In the genomic region with DNA sequence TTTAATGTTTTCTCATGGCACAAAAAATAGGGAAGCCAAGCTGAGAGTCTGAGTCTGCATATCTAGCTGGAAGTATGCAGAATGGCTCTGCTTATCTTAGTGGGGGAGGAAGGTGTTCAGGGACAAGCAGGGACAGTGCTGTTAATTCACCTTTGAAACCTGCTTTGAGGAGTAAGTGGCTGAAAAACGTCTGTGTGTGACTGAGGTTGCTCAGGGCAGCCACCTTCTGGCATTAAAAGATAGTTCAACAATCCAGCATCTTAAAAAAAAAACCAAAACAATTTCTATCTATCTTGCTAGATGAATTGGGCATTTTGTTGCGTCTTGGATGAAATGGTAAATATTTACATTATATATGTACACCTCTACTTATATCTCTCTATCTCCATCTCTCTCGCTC, we compare ENCODE assay signal across 8 cellular contexts. TPM values are rescaled to one million over a fixed set of nuclear protein-coding genes. Genes with fewer than 3 reads are reported as not detected.
DNase-seq lines count a peak whose midpoint lies in the region; ATAC-seq, FAIRE-seq and TF ChIP-seq lines count a peak whose summit lies in the region.
"Had no signal": no experiment of that assay in that cellular context is flagged by ENCODE, and none has a peak within 500 bp of the region (broad histone marks: within the 10 kb centered on the region; RNA-seq: fewer than 3 reads in every experiment).

No MANE protein-coding gene starts in this region.

- no peak for FAIRE-seq in astrocyte (lab: Jason Lieb, UNC)

- H3K9me3 ChIP-seq in Loucy (ENCODE audit: insufficient read depth, low read depth, low read length) = no peaks in the 10 kb centered on the region
- H3K9me3 ChIP-seq in astrocyte (ENCODE audit: insufficient read depth, low read depth, low read length) = peaks cover 3% of the 10 kb centered on the region

- no peak overlapping the region for H4K8ac ChIP-seq in mesendoderm (ENCODE audit: low read depth, low read length)

- H2AK5ac ChIP-seq in mesendoderm (ENCODE audit: low read length) = no peak overlapping the region

- no peaks in the 10 kb centered on the region for H3K79me1 ChIP-seq in mesendoderm (ENCODE audit: low read length)

- no peak overlapping the region for H3K56ac ChIP-seq in mesendoderm (ENCODE audit: low read length)

- no peaks in the 10 kb centered on the region for H3K79me2 ChIP-seq in Loucy (ENCODE audit: insufficient read depth, low read length)
- H3K79me2 ChIP-seq in astrocyte (ENCODE audit: insufficient read depth, low read length) = no peaks in the 10 kb centered on the region
- H3K79me2 ChIP-seq in mesendoderm (ENCODE audit: control insufficient read depth, insufficient read depth, low read length) = no peaks in the 10 kb centered on the region

- H2BK5ac ChIP-seq in mesendoderm (ENCODE audit: low read length) = no peak overlapping the region

- H4K5ac ChIP-seq in mesendoderm (ENCODE audit: low read length) = no peak overlapping the region

- no peak overlapping the region for H3K4me3 Mint-ChIP-seq in astrocyte (ENCODE audit: unreplicated experiment)
- H3K4me3 Mint-ChIP-seq in activated CD4-positive, alpha-beta memory T cell treated with anti-CD3 and anti-CD28 coated beads, Interleukin-2, amount 10 ng/mL, durations not matched to agents 7 days and 5 days = no peak overlapping the region

- peaks cover 4% of the 10 kb centered on the region for H3K4me1 Mint-ChIP-seq in astrocyte (ENCODE audit: low read depth, unreplicated experiment)
- peaks cover 6% of the 10 kb centered on the region for H3K4me1 Mint-ChIP-seq in activated CD4-positive, alpha-beta memory T cell treated with anti-CD3 and anti-CD28 coated beads, Interleukin-2, amount 10 ng/mL, durations not matched to agents 7 days and 5 days

- H3K36me3 ChIP-seq in GM06990 (ENCODE audit: control insufficient read depth, insufficient read depth, low read length) = no peaks in the 10 kb centered on the region
- no peaks in the 10 kb centered on the region for H3K36me3 ChIP-seq in Loucy (ENCODE audit: insufficient read depth, low read length)
- no peaks in the 10 kb centered on the region for H3K36me3 ChIP-seq in astrocyte (ENCODE audit: insufficient read depth, low read length)
- H3K36me3 ChIP-seq in mesendoderm (ENCODE audit: control insufficient read depth, insufficient read depth, low read length) = no peaks in the 10 kb centered on the region

- H3K27me3 ChIP-seq in GM06990 (replicated peaks; ENCODE audit: control insufficient read depth, insufficient read depth, low read length) (no peaks in the 10 kb centered on the region), Loucy (ENCODE audit: insufficient read depth, low read length, poor library complexity, severe bottlenecking) (no peaks in the 10 kb centered on the region), astrocyte (ENCODE audit: insufficient read depth, low read length) (peaks cover 28% of the 10 kb centered on the region), mesendoderm (ENCODE audit: insufficient read depth, low read length, poor library complexity) (no peaks in the 10 kb centered on the region)

- CTCF ChIA-PET in activated CD4-positive, alpha-beta memory T cell treated with anti-CD3 and anti-CD28 coated beads, Interleukin-2, amount 10 ng/mL, durations not matched to agents 7 days and 5 days (lab: Charles Lee) = no interaction called here

- H3K4ac ChIP-seq in mesendoderm (ENCODE audit: low read depth, low read length) = no peak overlapping the region

- H3K9ac ChIP-seq in Loucy (ENCODE audit: low read depth, low read length, poor library complexity, severe bottlenecking) (no peak overlapping the region), astrocyte (ENCODE audit: low read length) (no peak overlapping the region), mesendoderm (ENCODE audit: low read length) (no peak overlapping the region)

- no peaks in the 10 kb centered on the region for H4K20me1 ChIP-seq in Loucy (ENCODE audit: insufficient read depth, low read length, poor library complexity, severe bottlenecking)
- no peaks in the 10 kb centered on the region for H4K20me1 ChIP-seq in astrocyte (ENCODE audit: insufficient read depth, low read length)

- WGBS in mesendoderm (ENCODE audit: extremely low coverage, insufficient coverage, low lambda C conversion rate) = no CpG with 5 or more reads among the region's 3 CpGs

- H3K27me3 Mint-ChIP-seq in astrocyte (ENCODE audit: low read depth, unreplicated experiment) = peaks cover 21% of the 10 kb centered on the region
- H3K27me3 Mint-ChIP-seq in activated CD4-positive, alpha-beta memory T cell treated with anti-CD3 and anti-CD28 coated beads, Interleukin-2, amount 10 ng/mL, durations not matched to agents 7 days and 5 days = peaks cover 34% of the 10 kb centered on the region

- H2AFZ ChIP-seq in Loucy (ENCODE audit: low read length) (no peak overlapping the region), astrocyte (ENCODE audit: low read depth, low read length) (no peak overlapping the region)

- peaks cover 1% of the 10 kb centered on the region for H3K9me3 Mint-ChIP-seq in astrocyte (ENCODE audit: unreplicated experiment)
- H3K9me3 Mint-ChIP-seq in activated CD4-positive, alpha-beta memory T cell treated with anti-CD3 and anti-CD28 coated beads, Interleukin-2, amount 10 ng/mL, durations not matched to agents 7 days and 5 days = no peaks in the 10 kb centered on the region

- POLR2A ChIA-PET in activated CD4-positive, alpha-beta memory T cell treated with anti-CD3 and anti-CD28 coated beads, Interleukin-2, amount 10 ng/mL, durations not matched to agents 7 days and 5 days (lab: Charles Lee) = interaction anchor here (0.6 kb wide), 1 partner anchor 174 kb away, joined by 4 read pairs; no protein-coding TSS in a partner anchor

- no peak overlapping the region for H3K4me3 ChIP-seq in GM06990 (replicated peaks; ENCODE audit: low read depth, low read length)
- H3K4me3 ChIP-seq in Loucy (ENCODE audit: low read length, poor library complexity, severe bottlenecking) = no peak overlapping the region
- no peak overlapping the region for H3K4me3 ChIP-seq in astrocyte (ENCODE audit: insufficient read depth, low read depth, low read length)
- H3K4me3 ChIP-seq in mesendoderm (ENCODE audit: low read length) = no peak overlapping the region

- H3F3A ChIP-seq in Loucy (ENCODE audit: low read depth) = no peaks in the 10 kb centered on the region

- H3K36me3 Mint-ChIP-seq in astrocyte (ENCODE audit: low read depth, unreplicated experiment) = no peaks in the 10 kb centered on the region
- no peaks in the 10 kb centered on the region for H3K36me3 Mint-ChIP-seq in activated CD4-positive, alpha-beta memory T cell treated with anti-CD3 and anti-CD28 coated beads, Interleukin-2, amount 10 ng/mL, durations not matched to agents 7 days and 5 days (ENCODE audit: low read depth)

- H2BK15ac ChIP-seq in mesendoderm (replicated peaks; ENCODE audit: low read depth) = no peak overlapping the region

- H3K27ac ChIP-seq in astrocyte (ENCODE audit: low read depth, low read length) (no peak overlapping the region), mesendoderm (ENCODE audit: low read depth, low read length) (no peak overlapping the region)

- no peak overlapping the region for H3K23ac ChIP-seq in mesendoderm (ENCODE audit: low read length)

- DNase-seq in GM06990 (ENCODE audit: extremely low read depth, insufficient read length) (no peak), astrocyte (ENCODE audit: low read depth) (no peak), mesendoderm (peak; percentile 13), T-helper 1 cell (no peak)
- DNase-seq in activated CD4-positive, alpha-beta memory T cell treated with anti-CD3 and anti-CD28 coated beads, Interleukin-2, amount 10 ng/mL, durations not matched to agents 7 days and 5 days = no peak
- DNase-seq: activated CD4-positive, alpha-beta T cell treated with anti-CD3 and anti-CD28 coated beads for 1 hour had no signal

- ATAC-seq in GM21786 (IDR thresholded peaks at IDR 0.05; ENCODE audit: unreplicated experiment) = no peak

- TF ChIP-seq CTCF in GM06990 (IDR thresholded peaks at IDR 0.05; ENCODE audit: insufficient read depth, low read length, poor library complexity, severe bottlenecking) = peak; percentile 33
- peak; percentile 43 for TF ChIP-seq CTCF in Loucy (conservative IDR thresholded peaks at IDR 0.05; ENCODE audit: low read length)
- peak; percentile 8 for TF ChIP-seq CTCF in astrocyte (IDR thresholded peaks at IDR 0.05; ENCODE audit: insufficient read depth, low read depth, low read length)

- H3K27ac Mint-ChIP-seq in astrocyte (ENCODE audit: unreplicated experiment) = no peak overlapping the region
- H3K27ac Mint-ChIP-seq in activated CD4-positive, alpha-beta memory T cell treated with anti-CD3 and anti-CD28 coated beads, Interleukin-2, amount 10 ng/mL, durations not matched to agents 7 days and 5 days = no peak overlapping the region

- H3K4me1 ChIP-seq in Loucy (ENCODE audit: insufficient read depth, low read length, poor library complexity, severe bottlenecking) (peaks cover 6% of the 10 kb centered on the region), astrocyte (ENCODE audit: insufficient read depth, low read length) (no peaks in the 10 kb centered on the region), mesendoderm (ENCODE audit: control insufficient read depth, low read depth, low read length) (no peaks in the 10 kb centered on the region)

- no peaks in the 10 kb centered on the region for H3K9me2 ChIP-seq in Loucy (replicated peaks; ENCODE audit: low read depth, low read length)

- H3K4me2 ChIP-seq in Loucy (ENCODE audit: low read depth, low read length, poor library complexity, severe bottlenecking) (no peak overlapping the region), astrocyte (ENCODE audit: low read length) (no peak overlapping the region), mesendoderm (ENCODE audit: low read length) (no peak overlapping the region)

- H3K18ac ChIP-seq in mesendoderm (ENCODE audit: low read length) = no peak overlapping the region

- no peak overlapping the region for H2BK120ac ChIP-seq in mesendoderm (ENCODE audit: low read depth, low read length)

RNA-seq across cellular contexts. Expression of a gene that starts 2.0 kb away (rescaled TPM):
- total RNA-seq in astrocyte = 0.31 and 0.95 TPM in 2 replicates
- 0.11 TPM for polyA plus RNA-seq in mesendoderm (2013, experiment 1 of 2)
- 0.06 TPM for polyA plus RNA-seq in mesendoderm (2013, experiment 2 of 2)
- total RNA-seq in activated CD4-positive, alpha-beta memory T cell treated with anti-CD3 and anti-CD28 coated beads, Interleukin-2, amount 10 ng/mL, durations not matched to agents 7 days and 5 days = not detected
